In genomic region chr7:19017374-19017773, GRCh38 we compare ENCODE assay signal across 16 cellular contexts.
DNase-seq lines count a peak whose midpoint lies in the region; ATAC-seq and TF ChIP-seq lines count a peak whose summit lies in the region.
"Had no signal": no experiment of that assay in that cellular context is flagged by ENCODE, and none has a peak within 500 bp of the region (broad histone marks: within the 10 kb centered on the region; RNA-seq: fewer than 3 reads in every experiment).

No MANE protein-coding gene starts in this region.

- no peak overlapping the region for H3K56ac ChIP-seq in H9 (ENCODE audit: insufficient read length, low read depth, low read length)

- H3K9me3 ChIP-seq in H9 (ENCODE audit: control insufficient read depth, low read depth, low read length) (no peaks in the 10 kb centered on the region), heart left ventricle (peaks cover 0 to 14% (median 6%) of the 10 kb centered on the region in 12 donors)
- H3K9me3 ChIP-seq: Caco-2 had no signal

- no peaks in the 10 kb centered on the region for H3K79me2 ChIP-seq in H9 (ENCODE audit: insufficient read depth, low read length)

- H3K9ac ChIP-seq in H9 (ENCODE audit: extremely low read depth, insufficient read length, low read length) = no peak overlapping the region

- TF ChIP-seq CTCF in C4-2B (conservative IDR thresholded peaks at IDR 0.05) (peak; percentile 25; the same call in 1 of the 2 replicates), H9 (conservative IDR thresholded peaks at IDR 0.05) (peak; percentile 47), VCaP (conservative IDR thresholded peaks at IDR 0.05) (0 out of 2 replicates have a peak, but pooled peaks have one; percentile 8), mesothelial cell of epicardium (IDR thresholded peaks at IDR 0.05; ENCODE audit: unreplicated experiment) (peak; percentile 35), heart left ventricle (IDR thresholded peaks at IDR 0.05) (peak in 2 of 12 donors; percentile 41)

- H4K91ac ChIP-seq in H9 (ENCODE audit: insufficient read length, low read depth, low read length) = no peak overlapping the region

- no peak overlapping the region for H3K14ac ChIP-seq in H9 (ENCODE audit: insufficient read depth, low read length)

- no peak overlapping the region for H4K8ac ChIP-seq in H9 (replicated peaks; ENCODE audit: insufficient read length, low read depth, low read length)

- H2BK12ac ChIP-seq in H9 (ENCODE audit: insufficient read length, low read depth, low read length) = no peak overlapping the region

- H2AFZ ChIP-seq in H9 (ENCODE audit: low read length) = no peak overlapping the region

- H3K18ac ChIP-seq in H9 (ENCODE audit: insufficient read length, low read depth, low read length) = no peak overlapping the region

- no peak overlapping the region for H2BK5ac ChIP-seq in H9 (ENCODE audit: insufficient read length, low read length)

- no peak overlapping the region for H3T11ph ChIP-seq in H9 (ENCODE audit: low read length)

- peaks cover 8 to 18% of the 10 kb centered on the region in 2 experiments for H3K4me1 Mint-ChIP-seq in H9
- no peaks in the 10 kb centered on the region for H3K4me1 Mint-ChIP-seq in mesothelial cell of epicardium

- H3K36me3 ChIP-seq in heart left ventricle = no peaks in the 10 kb centered on the region
- H3K36me3 ChIP-seq: BE2C had no signal

- H4K20me1 ChIP-seq in H9 (ENCODE audit: control insufficient read depth, insufficient read depth, insufficient read length) = no peaks in the 10 kb centered on the region

- no peak overlapping the region for H3K4ac ChIP-seq in H9 (ENCODE audit: low read depth, low read length)

- no peak for TF ChIP-seq POLR2A in heart left ventricle (IDR thresholded peaks at IDR 0.05)

- no peaks in the 10 kb centered on the region for H3K27me3 ChIP-seq in H9 (ENCODE audit: insufficient read depth, low read length)
- H3K27me3 ChIP-seq in heart left ventricle = no peaks in the 10 kb centered on the region
- H3K27me3 ChIP-seq: BE2C had no signal

- H3K27ac Mint-ChIP-seq in H9 (no peak overlapping the region), mesothelial cell of epicardium (no peak overlapping the region)
- H3K27ac Mint-ChIP-seq: CD4-positive, alpha-beta T cell had no signal

- no CpG with 5 or more reads among the region's 1 CpG for WGBS in H9 (ENCODE audit: extremely low coverage, insufficient read length, low lambda C conversion rate)
- 76 to 82% (median 80%) methylated on average over 1 of the region's 1 CpG for WGBS in heart left ventricle, 4 donors

- H3K4me1 ChIP-seq in H9 (ENCODE audit: insufficient read depth, low read length) (no peaks in the 10 kb centered on the region), heart left ventricle (no peaks in the 10 kb centered on the region)
- H3K4me1 ChIP-seq: Caco-2 had no signal

- no peak overlapping the region for H2BK15ac ChIP-seq in H9 (ENCODE audit: low read depth, low read length)

- H3K27me3 Mint-ChIP-seq in H9 (ENCODE audit: low read depth) (no peaks in the 10 kb centered on the region), mesothelial cell of epicardium (ENCODE audit: low read depth) (no peaks in the 10 kb centered on the region)
- H3K27me3 Mint-ChIP-seq: CD4-positive, alpha-beta T cell had no signal

- no peak for DNase-seq in H9
- no peak for DNase-seq in mesothelial cell of epicardium (ENCODE audit: low spot score in 2 of 2, unreplicated experiment in 2 of 2)
- no peak for DNase-seq in heart left ventricle
- DNase-seq in NCI-H524 (lab: John Stamatoyannopoulos, UW) = no peak
- DNase-seq in medulla oblongata (ENCODE audit: extremely low spot score) = no peak
- DNase-seq: BE2C; Caco-2; CD4-positive, alpha-beta T cell; NCI-H1105; NCI-H748 treated with DMSO at 0.1 percent for 48 hours; OCI-M1; RPMI8226; SHP77 treated with DMSO at 0.1 percent for 48 hours had no signal

- peaks cover 0 to 2% of the 10 kb centered on the region in 2 experiments; a peak in 2 of 5 replicates for H3K9me3 Mint-ChIP-seq in H9
- peaks cover 60% of the 10 kb centered on the region for H3K9me3 Mint-ChIP-seq in mesothelial cell of epicardium

- H3K27ac ChIP-seq in C4-2B (no peak overlapping the region), H9 (ENCODE audit: insufficient read length, low read depth, low read length) (no peak overlapping the region), VCaP (no peak overlapping the region), heart left ventricle (no peak overlapping the region)

- no peaks in the 10 kb centered on the region for H3K79me1 ChIP-seq in H9 (ENCODE audit: insufficient read depth, low read depth, low read length, poor library complexity, severe bottlenecking)

- no peaks in the 10 kb centered on the region for H3K23me2 ChIP-seq in H9 (ENCODE audit: insufficient read length, low read depth, low read length, poor library complexity, severe bottlenecking)

- H2BK20ac ChIP-seq in H9 (ENCODE audit: low read depth, low read length, poor library complexity, severe bottlenecking) = no peak overlapping the region

- no peak overlapping the region for H3K23ac ChIP-seq in H9 (ENCODE audit: insufficient read length, low read depth, low read length)

- H3K4me3 Mint-ChIP-seq in H9 (no peak overlapping the region), mesothelial cell of epicardium (no peak overlapping the region)
- H3K4me3 Mint-ChIP-seq: CD4-positive, alpha-beta T cell had no signal

- H3K4me2 ChIP-seq in H9 (ENCODE audit: insufficient read depth, insufficient read length, low read length) = no peak overlapping the region

- H2BK120ac ChIP-seq in H9 (ENCODE audit: low read depth, low read length, poor library complexity, severe bottlenecking) = no peak overlapping the region

- H3K4me3 ChIP-seq in heart left ventricle = no peak overlapping the region

- no peak overlapping the region for H2AK5ac ChIP-seq in H9 (ENCODE audit: insufficient read length, low read length)

- intact Hi-C loops in heart left ventricle (cut with DNase I) = no loop called here

- no peak overlapping the region for H4K5ac ChIP-seq in H9 (ENCODE audit: insufficient read length, low read depth, low read length)

- ATAC-seq in heart left ventricle (no peak), HG02981 (IDR thresholded peaks at IDR 0.05; ENCODE audit: unreplicated experiment) (no peak)

- 0 out of 7 replicates have a peak, but pooled peaks cover 0 to 2% (median 0%) of the 10 kb centered on the region in 3 experiments for H3K36me3 Mint-ChIP-seq in H9 (ENCODE audit: insufficient read depth in 1 of 3, low read depth in 3 of 3)
- H3K36me3 Mint-ChIP-seq in mesothelial cell of epicardium = peaks cover 48% of the 10 kb centered on the region
